In genomic region chr5:170826117-170826516, GRCh38 we compare ENCODE assay signal across 3 cellular contexts.
TF ChIP-seq lines count a peak whose summit lies in the region.

No MANE protein-coding gene starts in this region.

TF ChIP-seq in HEK293, 187 proteins besides CTCF, POLR2A, EP300 and RAD21:
- TF ChIP-seq SETDB1 (IDR thresholded peaks at IDR 0.05; ENCODE audit: insufficient read length, low read length) = peak; percentile 81
- peak; percentile 86; the same call in 1 of the 2 replicates for TF ChIP-seq TRIM28 (IDR thresholded peaks at IDR 0.05; ENCODE audit: borderline replicate concordance, low read length)
- TF ChIP-seq ZNF510 (tag by site-specific recombination; IDR thresholded peaks at IDR 0.05; ENCODE audit: insufficient replicate concordance) = peak; percentile 18
- no peak for TF ChIP-seq ZFP37 (tag by site-specific recombination; IDR thresholded peaks at IDR 0.05)
- TF ChIP-seq, protein P1, sequence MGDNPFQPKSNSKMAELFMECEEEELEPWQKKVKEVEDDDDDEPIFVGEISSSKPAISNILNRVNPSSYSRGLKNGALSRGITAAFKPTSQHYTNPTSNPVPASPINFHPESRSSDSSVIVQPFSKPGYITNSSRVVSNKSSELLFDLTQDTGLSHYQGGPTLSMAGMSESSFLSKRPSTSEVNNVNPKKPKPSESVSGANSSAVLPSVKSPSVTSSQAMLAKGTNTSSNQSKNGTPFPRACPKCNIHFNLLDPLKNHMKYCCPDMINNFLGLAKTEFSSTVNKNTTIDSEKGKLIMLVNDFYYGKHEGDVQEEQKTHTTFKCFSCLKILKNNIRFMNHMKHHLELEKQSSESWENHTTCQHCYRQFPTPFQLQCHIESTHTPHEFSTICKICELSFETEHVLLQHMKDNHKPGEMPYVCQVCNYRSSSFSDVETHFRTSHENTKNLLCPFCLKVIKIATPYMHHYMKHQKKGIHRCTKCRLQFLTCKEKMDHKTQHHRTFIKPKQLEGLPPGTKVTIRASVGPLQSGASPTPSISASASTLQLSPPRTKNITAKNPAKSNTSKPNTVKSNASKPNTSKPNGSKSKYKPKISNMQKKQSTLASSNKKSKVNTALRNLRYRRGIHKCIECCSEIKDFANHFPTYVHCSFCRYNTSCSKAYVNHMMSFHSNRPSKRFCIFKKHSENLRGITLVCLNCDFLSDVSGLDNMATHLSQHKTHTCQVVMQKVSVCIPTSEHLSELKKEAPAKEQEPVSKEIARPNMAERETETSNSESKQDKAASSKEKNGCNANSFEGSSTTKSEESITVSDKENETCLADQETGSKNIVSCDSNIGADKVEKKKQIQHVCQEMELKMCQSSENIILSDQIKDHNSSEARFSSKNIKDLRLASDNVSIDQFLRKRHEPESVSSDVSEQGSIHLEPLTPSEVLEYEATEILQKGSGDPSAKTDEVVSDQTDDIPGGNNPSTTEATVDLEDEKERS (tag by site-specific recombination; IDR thresholded peaks at IDR 0.05) = 0 out of 2 replicates have a peak, but pooled peaks have one; percentile 62

TF ChIP-seq in WTC11, 78 proteins besides CTCF, POLR2A, EP300 and RAD21:
- TF ChIP-seq JUN (CRISPR knock-in tag; IDR thresholded peaks at IDR 0.05) = no peak
- peak; percentile 48; the same call in 1 of the 2 replicates for TF ChIP-seq GTF2I (CRISPR knock-in tag; conservative IDR thresholded peaks at IDR 0.05)

TF ChIP-seq in H1, 55 proteins besides CTCF, POLR2A, EP300 and RAD21:
- no peak for TF ChIP-seq CHD7 (IDR thresholded peaks at IDR 0.05; ENCODE audit: insufficient replicate concordance, low read length)
- TF ChIP-seq RXRA (IDR thresholded peaks at IDR 0.05; ENCODE audit: insufficient read depth, low read depth, low read length) = no peak
- no peak for TF ChIP-seq EGR1 (IDR thresholded peaks at IDR 0.05; ENCODE audit: borderline replicate concordance, low read depth, low read length)
- peak; percentile 78; the same call in 1 of the 2 replicates for TF ChIP-seq KDM1A (IDR thresholded peaks at IDR 0.05; ENCODE audit: borderline replicate concordance, low read length)
- TF ChIP-seq SP1 (IDR thresholded peaks at IDR 0.05; ENCODE audit: low read depth, low read length) = no peak
